Comparison of ENCODE assay signal across 22 cellular contexts in genomic region chr5:137741-138140, GRCh38. TPM values are rescaled to one million over a fixed set of nuclear protein-coding genes. Genes with fewer than 3 reads are reported as not detected.
"Had no signal": no experiment of that assay in that cellular context is flagged by ENCODE, and none has a peak within 500 bp of the region (broad histone marks: within the 10 kb centered on the region; RNA-seq: fewer than 3 reads in every experiment).

No MANE protein-coding gene starts in this region.

- H3K4me3 ChIP-seq: SJSA1, SK-N-MC had no signal

- H3K27ac ChIP-seq: KMS-11, SJSA1, SK-N-MC had no signal

- H3K4me2 ChIP-seq: KMS-11 had no signal

- H3K27me3 ChIP-seq: SJSA1 had no signal

- DNase-seq: IMR-90, Kasumi-1, MM.1S, NCI-H1092 treated with DMSO at 0.1 percent for 48 hours, NCI-H1436, NCI-H187, NCI-H2081 treated with DMSO at 0.1 percent for 48 hours, NCI-H2171, NCI-H226, NCI-H446, NCI-H524 treated with DMSO at 0.1 percent for 48 hours, NCI-H69, NCI-H774, Right ventricle myocardium superior, RPMI8226, SIG-M5 had no signal

- H3K4me1 ChIP-seq: SJSA1 had no signal

- ATAC-seq: HepG2 had no signal

- H3K9me3 ChIP-seq: SJSA1 had no signal

- H3K36me3 ChIP-seq: SJSA1 had no signal

RNA-seq across cellular contexts. Expression of gene PLEKHG4B, which starts 45.8 kb away (rescaled TPM):
- total RNA-seq: Right ventricle myocardium superior had no signal
- polyA plus RNA-seq: HepG2 had no signal

RNA-seq across cellular contexts. Expression of gene LRRC14B, which starts 53.6 kb away (rescaled TPM):
- total RNA-seq: HepG2, HT1080, IMR-90, M059J, SJSA1 had no signal
- polyA plus RNA-seq: HepG2, IMR-90 had no signal
